28 cellular contexts compared by ENCODE assay signal in the genomic region with DNA sequence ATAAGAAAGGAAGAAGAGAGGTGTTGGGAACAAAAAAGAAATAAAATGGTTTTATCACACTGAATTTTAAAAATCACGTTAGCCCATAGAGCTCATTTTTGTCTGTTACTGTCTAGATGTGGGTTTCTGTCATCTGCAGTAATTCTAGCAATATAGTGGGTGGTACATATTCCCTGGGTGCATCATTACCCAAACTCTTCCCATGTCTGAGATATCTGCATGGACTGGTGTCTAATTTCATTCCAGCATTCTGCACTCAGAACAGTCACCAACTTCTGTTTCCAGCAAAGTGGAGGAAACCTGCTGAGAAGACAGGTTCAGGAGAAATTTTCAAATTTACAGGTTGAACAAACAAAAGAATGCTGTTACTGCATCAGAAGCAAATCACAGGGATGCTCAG.
A peak's percentile ranks its signal among the peaks of the same experiment; 100 is the strongest.
DNase-seq lines count a peak whose midpoint lies in the region; ATAC-seq lines count a peak whose summit lies in the region.
"Had no signal": no experiment of that assay in that cellular context is flagged by ENCODE, and none has a peak within 500 bp of the region (broad histone marks: within the 10 kb centered on the region; RNA-seq: fewer than 3 reads in every experiment).

No MANE protein-coding gene starts in this region.

- H4K20me1 ChIP-seq in GM23248 (ENCODE audit: insufficient read depth) = no peaks in the 10 kb centered on the region
- H4K20me1 ChIP-seq: BLaER1 treated with 17β-estradiol and CSF1 and Interleukin-3, amounts not matched to agents 10 nM and 100 nM had no signal

- H3K36me3 ChIP-seq in GM23248 (ENCODE audit: low read depth) = no peaks in the 10 kb centered on the region
- H3K36me3 ChIP-seq: BLaER1 treated with 17β-estradiol and CSF1 and Interleukin-3, amounts not matched to agents 10 nM and 100 nM; colonic mucosa; gastroesophageal sphincter had no signal

- WGBS in GM23248 (ENCODE audit: low coverage in 1 of 2, low lambda C conversion rate in 2 of 2, missing lambda C conversion rate in 2 of 2), 2 experiments = 52 to 56% methylated on average over 1 of the region's 1 CpG

- H3K9me2 ChIP-seq in GM23248 (ENCODE audit: insufficient read depth) = no peaks in the 10 kb centered on the region

- in situ Hi-C loops in GM23248 (cut with MboI) = no loop called here

- no peaks in the 10 kb centered on the region for H3K79me2 ChIP-seq in GM23248 (ENCODE audit: insufficient read depth)

- DNase-seq in AG08395 (ENCODE audit: low spot score) = peak; percentile 35
- peak; percentile 72 for DNase-seq in GM23248
- DNase-seq in astrocyte of the hippocampus (ENCODE audit: low read depth, low spot score) = peak; percentile 9
- peak; percentile 64 for DNase-seq in iris pigment epithelial cell (ENCODE audit: low read depth)
- DNase-seq in GM19240 (ENCODE audit: insufficient read length, low spot score) = no peak
- no peak for DNase-seq in activated naive CD4-positive, alpha-beta T cell (lab: John Stamatoyannopoulos, UW)
- DNase-seq in NCI-H2081 (lab: John Stamatoyannopoulos, UW) = no peak
- DNase-seq: activated CD4-positive, alpha-beta T cell treated with anti-CD3 and anti-CD28 coated beads, Interleukin-2, amount 10 ng/mL, durations not matched to agents 24 days and 14 days; activated T-cell treated with anti-CD3 and anti-CD28 coated beads, Interleukin-2, amount 50 U/mL, for 4 hours; colonic mucosa; DND-41; left ventricle myocardium superior; naive thymus-derived CD4-positive, alpha-beta T cell; NCI-H187; NCI-H524 treated with DMSO at 0.1 percent for 48 hours; NK-92 treated with Interleukin-12 subunit alpha and Interleukin-12 subunit beta, amount 100 ng/mL, for 24 hours; PC-3; retina; stimulated activated CD4-positive, alpha-beta T cell treated with anti-CD3 and anti-CD28 coated beads, Interleukin-12 subunit alpha, Interleukin-12 subunit beta, amount 100 ng/mL, for 4 hours; stimulated activated CD4-positive, alpha-beta T cell treated with anti-CD3 and anti-CD28 coated beads, Interleukin-4, amount 100 ng/mL, for 1 hour; trophoblast cell had no signal

- H3K4me3 ChIP-seq in GM23248 = no peak overlapping the region
- H3K4me3 ChIP-seq: A549; BLaER1 treated with 17β-estradiol and CSF1 and Interleukin-3, amounts not matched to agents 10 nM and 100 nM; colonic mucosa; gastroesophageal sphincter; GM12878 had no signal

- peak overlapping the region; percentile 14 for H3K4me2 ChIP-seq in GM23248 (ENCODE audit: unreplicated experiment)
- H3K4me2 ChIP-seq: A549; BLaER1 treated with 17β-estradiol and CSF1 and Interleukin-3, amounts not matched to agents 10 nM and 100 nM had no signal

- peaks cover 12% of the 10 kb centered on the region for H3F3A ChIP-seq in GM23248 (ENCODE audit: insufficient read depth)

- no peaks in the 10 kb centered on the region for H3K9me3 ChIP-seq in GM23248 (ENCODE audit: low read depth)
- H3K9me3 ChIP-seq: A549; BLaER1 treated with 17β-estradiol and CSF1 and Interleukin-3, amounts not matched to agents 10 nM and 100 nM; colonic mucosa; gastroesophageal sphincter had no signal

- peaks cover 14% of the 10 kb centered on the region for H3K4me1 ChIP-seq in GM23248 (ENCODE audit: insufficient read depth)
- H3K4me1 ChIP-seq: A549; BLaER1 treated with 17β-estradiol and CSF1 and Interleukin-3, amounts not matched to agents 10 nM and 100 nM; colonic mucosa; gastroesophageal sphincter had no signal

- no peaks in the 10 kb centered on the region for H3K27me3 ChIP-seq in GM23248 (replicated peaks; ENCODE audit: insufficient read depth)
- H3K27me3 ChIP-seq: BLaER1 treated with 17β-estradiol and CSF1 and Interleukin-3, amounts not matched to agents 10 nM and 100 nM; colonic mucosa; gastroesophageal sphincter had no signal

- H3K27ac ChIP-seq in GM23248 = peak overlapping the region; percentile 34
- H3K27ac ChIP-seq: A549; BLaER1 treated with 17β-estradiol and CSF1 and Interleukin-3, amounts not matched to agents 10 nM and 100 nM; colonic mucosa; gastroesophageal sphincter had no signal

- H2AFZ ChIP-seq in GM23248 = peak overlapping the region; percentile 6; the same call in 1 of the 2 replicates

- no peak overlapping the region for H3K9ac ChIP-seq in GM23248
- H3K9ac ChIP-seq: BLaER1 treated with 17β-estradiol and CSF1 and Interleukin-3, amounts not matched to agents 10 nM and 100 nM had no signal

- no peak for ATAC-seq in GM21390 (IDR thresholded peaks at IDR 0.05; ENCODE audit: unreplicated experiment)
- ATAC-seq: A549; activated T-cell treated with anti-CD3 and anti-CD28 coated beads, Interleukin-2, amount 50 U/mL, for 4 hours; esophagus mucosa; gastroesophageal sphincter; GM12878; left ventricle myocardium superior; naive thymus-derived CD4-positive, alpha-beta T cell; PC-3; Right ventricle myocardium inferior had no signal

Comparison
In these comparisons a context has a peak if more than half of its experiments do, and no peak if none do; other contexts are left out.
1. DNase-seq: peak in AG08395 (single experiment), GM23248 (single experiment), astrocyte of the hippocampus (single experiment) and iris pigment epithelial cell (single experiment); none in GM19240 (single experiment), activated naive CD4-positive, alpha-beta T cell (0 of 4) and NCI-H2081 (0 of 2).